In the genomic region with DNA sequence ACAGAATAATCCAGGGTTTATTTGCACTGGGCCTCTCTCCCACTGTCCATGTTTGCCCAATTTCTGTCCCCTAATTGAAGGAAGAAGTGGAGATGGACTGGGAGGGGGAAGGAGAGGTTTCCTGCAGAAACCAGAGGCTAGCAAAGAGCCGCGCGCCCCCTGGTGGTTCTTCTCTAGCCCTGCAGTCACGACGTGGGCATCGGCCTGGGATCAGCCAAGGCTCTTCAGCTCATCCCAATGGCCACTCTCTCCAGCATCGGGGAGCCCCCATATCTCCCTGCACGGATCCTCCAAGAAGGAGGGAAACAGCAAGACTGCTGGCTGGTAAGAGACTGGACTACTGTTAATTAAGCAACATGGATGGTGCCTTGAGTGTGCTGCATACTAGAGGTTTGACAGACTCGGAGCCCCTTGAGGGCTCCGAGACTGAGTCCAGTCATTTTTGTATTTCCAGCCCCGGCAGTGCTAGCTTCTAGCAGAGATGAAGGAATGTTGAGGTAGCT, we compare ENCODE assay signal across 9 cellular contexts. TPM values are rescaled to one million over a fixed set of nuclear protein-coding genes. Genes with fewer than 3 reads are reported as not detected.
DNase-seq lines count a peak whose midpoint lies in the region; ATAC-seq, FAIRE-seq and TF ChIP-seq lines count a peak whose summit lies in the region.
"Had no signal": no experiment of that assay in that cellular context is flagged by ENCODE, and none has a peak within 500 bp of the region (broad histone marks: within the 10 kb centered on the region; RNA-seq: fewer than 3 reads in every experiment).

No MANE protein-coding gene starts in this region.

- H3K79me2 ChIP-seq in HepG2 (ENCODE audit: insufficient read depth, low read length), result no peaks in the 10 kb centered on the region

- no peaks in the 10 kb centered on the region for H4K20me1 ChIP-seq in HepG2 (ENCODE audit: insufficient read depth, low read length)

- H3K27ac Mint-ChIP-seq in activated CD4-positive, alpha-beta T cell treated with anti-CD3 and anti-CD28 coated beads, Interleukin-2, amount 10 ng/mL, durations not matched to agents 24 days and 14 days, result no peak overlapping the region

- TF ChIP-seq EP300 in HepG2 (IDR thresholded peaks at IDR 0.05; ENCODE audit: low read depth in 2 of 2, low read length in 2 of 2), result no peak
- TF ChIP-seq EP300 in HepG2 (CRISPR knock-in tag; IDR thresholded peaks at IDR 0.05; ENCODE audit: borderline replicate concordance), result no peak

- in situ Hi-C loops in HepG2 (cut with HindIII; ENCODE audit: extremely low pct_ligation_motif_present, low pct_unique_long_range_greater_than_20kb), result loop anchor here (5.0 kb wide), 3 partner anchors 40 to 230 kb away; no protein-coding TSS in a partner anchor

- peak; percentile 47 for FAIRE-seq in HepG2 (lab: Jason Lieb, UNC)

- intact Hi-C loops in activated CD4-positive, alpha-beta T cell treated with anti-CD3 and anti-CD28 coated beads, Interleukin-2, amount 10 ng/mL, durations not matched to agents 24 days and 14 days (cut with micrococcal nuclease), result loop anchor here (1.0 kb wide), 2 partner anchors 149 to 230 kb away; no protein-coding TSS in a partner anchor
- intact Hi-C loops in HepG2 (cut with micrococcal nuclease; ENCODE audit: unreplicated experiment), result loop anchor here (1.0 to 5.0 kb wide), 3 partner anchors 40 to 225 kb away; a partner anchor contains a TSS

- no peak for TF ChIP-seq POLR2A in HepG2 (IDR thresholded peaks at IDR 0.05; ENCODE audit: insufficient read depth in 1 of 2, low read depth in 2 of 2, low read length in 2 of 2)

- H3K4me1 Mint-ChIP-seq in activated CD4-positive, alpha-beta T cell treated with anti-CD3 and anti-CD28 coated beads, Interleukin-2, amount 10 ng/mL, durations not matched to agents 24 days and 14 days, result peaks cover 24% of the 10 kb centered on the region

- no peak overlapping the region for H3K27ac ChIP-seq in HepG2 (ENCODE audit: extremely low read length, insufficient read depth, low read length)
- H3K27ac ChIP-seq: SK-N-MC had no signal

- peaks cover 10% of the 10 kb centered on the region; the same call in 1 of the 2 replicates for H3K4me1 ChIP-seq in HepG2 (ENCODE audit: insufficient read depth, low read length)

- no TSS peak for BruUV-seq in HepG2 (replicated peaks; lab: Mats Ljungman, UMichigan)

- H3K36me3 Mint-ChIP-seq in activated CD4-positive, alpha-beta T cell treated with anti-CD3 and anti-CD28 coated beads, Interleukin-2, amount 10 ng/mL, durations not matched to agents 24 days and 14 days (ENCODE audit: low read depth), result no peaks in the 10 kb centered on the region

- H3K27me3 Mint-ChIP-seq in activated CD4-positive, alpha-beta T cell treated with anti-CD3 and anti-CD28 coated beads, Interleukin-2, amount 10 ng/mL, durations not matched to agents 24 days and 14 days, result peaks cover 8% of the 10 kb centered on the region

- TF ChIP-seq CTCF in choroid plexus epithelial cell (conservative IDR thresholded peaks at IDR 0.05; ENCODE audit: low read depth, low read length) (peak; percentile 95), HepG2 (CRISPR knock-in tag; IDR thresholded peaks at IDR 0.05) (peak; percentile 95)

- CTCF ChIA-PET in HepG2 (lab: Yijun Ruan, JAX; ENCODE audit: low intra/inter-chr PET ratio, low total read pairs), result interaction anchor here (0.9 to 3.5 kb wide), 5 partner anchors 13 to 230 kb away, joined by 3 to 37 read pairs (median 5); a partner anchor contains a TSS

- POLR2A ChIA-PET in HepG2 (lab: Yijun Ruan, JAX), result no interaction called here

- DNase-seq in DMS153 treated with DMSO at 0.1 percent for 48 hours (lab: John Stamatoyannopoulos, UW; ENCODE audit: unreplicated experiment) (peak; percentile 65), NCI-H526 treated with DMSO at 0.1 percent for 48 hours (lab: John Stamatoyannopoulos, UW) (peak; percentile 35), choroid plexus epithelial cell (ENCODE audit: low read depth) (peak; percentile 86), HepG2 (ENCODE audit: low spot score) (peak; percentile 46)
- DNase-seq in activated CD4-positive, alpha-beta T cell treated with anti-CD3 and anti-CD28 coated beads, Interleukin-2, amount 10 ng/mL, durations not matched to agents 24 days and 14 days, result peak; percentile 92
- peak; percentile 78 for DNase-seq in stimulated activated CD4-positive, alpha-beta T cell treated with anti-CD3 and anti-CD28 coated beads, Interleukin-4, amount 100 ng/mL, for 1 hour

- H3K4me3 ChIP-seq in choroid plexus epithelial cell (ENCODE audit: low read depth, low read length), result no peak overlapping the region
- no peak overlapping the region for H3K4me3 ChIP-seq in HepG2 (replicated peaks in 1 of 3; ENCODE audit: insufficient read depth in 1 of 3, low read depth in 2 of 3, low read length in 3 of 3)
- H3K4me3 ChIP-seq: SK-N-MC had no signal

- no peak overlapping the region for H2AFZ ChIP-seq in HepG2 (ENCODE audit: low read length)

- ATAC-seq in HG03175 (IDR thresholded peaks at IDR 0.05; ENCODE audit: unreplicated experiment), result peak; percentile 63
- ATAC-seq in HepG2, result peak; percentile 85
- ATAC-seq in HG03159 (IDR thresholded peaks at IDR 0.05; ENCODE audit: unreplicated experiment), result no peak

- no peaks in the 10 kb centered on the region for H3K9me3 Mint-ChIP-seq in activated CD4-positive, alpha-beta T cell treated with anti-CD3 and anti-CD28 coated beads, Interleukin-2, amount 10 ng/mL, durations not matched to agents 24 days and 14 days

- no peak overlapping the region for H3K4me2 ChIP-seq in HepG2 (ENCODE audit: low read depth, low read length)

- H3K4me3 Mint-ChIP-seq in activated CD4-positive, alpha-beta T cell treated with anti-CD3 and anti-CD28 coated beads, Interleukin-2, amount 10 ng/mL, durations not matched to agents 24 days and 14 days, result peak overlapping the region; percentile 24

- peak; percentile 94 for TF ChIP-seq RAD21 in HepG2 (CRISPR knock-in tag; IDR thresholded peaks at IDR 0.05)

- H3K9ac ChIP-seq in HepG2 (ENCODE audit: insufficient read depth, low read depth, low read length), result no peak overlapping the region

- H3K9me3 ChIP-seq in HepG2 (ENCODE audit: low read length), result no peaks in the 10 kb centered on the region

- 19% methylated on average over 11 of the region's 11 CpGs for WGBS in HepG2 (ENCODE audit: low lambda C conversion rate)

- no peaks in the 10 kb centered on the region for H3K36me3 ChIP-seq in HepG2 (replicated peaks in 1 of 2; ENCODE audit: control insufficient read depth in 1 of 2, insufficient read depth in 2 of 2, low read length in 2 of 2)

- H3K27me3 ChIP-seq in HepG2 (ENCODE audit: control insufficient read depth in 1 of 2, insufficient read depth in 2 of 2, low read length in 2 of 2), result no peaks in the 10 kb centered on the region; a peak in 1 of 5 replicates

RNA-seq across cellular contexts. Expression of a gene that starts 18.7 kb away (rescaled TPM):
- total RNA-seq in activated CD4-positive, alpha-beta T cell treated with anti-CD3 and anti-CD28 coated beads, Interleukin-2, amount 10 ng/mL, durations not matched to agents 24 days and 14 days, result 11.0 TPM in 2 replicates
- 6.5 and 8.1 TPM in 2 replicates for total RNA-seq in HepG2 (2016; rRNA removed; fragmentation: Illumina TruSeq; extraction: Trizol)
- total RNA-seq in HepG2 (2016; cell fraction: cytosol; rRNA removed; fragmentation: Illumina TruSeq; extraction: Trizol; ENCODE audit: low read depth), result 0.79 and 0.91 TPM in 2 replicates
- 6.5 and 7.2 TPM in 2 replicates for total RNA-seq in HepG2 (2016; cell fraction: insoluble cytoplasmic fraction; rRNA removed; fragmentation: Illumina TruSeq; extraction: Trizol)
- 3.6 and 4.0 TPM in 2 replicates for total RNA-seq in HepG2 (2016; cell fraction: membrane; rRNA removed; fragmentation: Illumina TruSeq; extraction: Trizol)
- 5.7 and 6.7 TPM in 2 replicates for total RNA-seq in HepG2 (2016; cell fraction: nucleus; rRNA removed; fragmentation: Illumina TruSeq; extraction: Trizol)
- 6.4 and 6.9 TPM in 2 replicates for polyA plus RNA-seq in HepG2 (2011; rRNA removed)
- 4.9 and 5.8 TPM in 2 replicates for polyA plus RNA-seq in HepG2 (2011; cell fraction: cytosol; rRNA removed)
- 7.9 and 8.5 TPM in 2 replicates for polyA plus RNA-seq in HepG2 (2011; cell fraction: nucleus; rRNA removed)
- 4.4 and 4.7 TPM in 2 replicates for polyA plus RNA-seq in HepG2 (2012)
- 0.19 and 0.26 TPM in 2 replicates for polyA plus RNA-seq in HepG2 (2016; cell fraction: cytosol; fragmentation: Illumina TruSeq; extraction: Trizol; ENCODE audit: low read depth)
- polyA plus RNA-seq in HepG2 (2016; cell fraction: insoluble cytoplasmic fraction; fragmentation: Illumina TruSeq; extraction: Trizol; ENCODE audit: low read depth), result 4.5 and 5.7 TPM in 2 replicates
- 1.3 and 1.5 TPM in 2 replicates for polyA plus RNA-seq in HepG2 (2016; cell fraction: membrane; fragmentation: Illumina TruSeq; extraction: Trizol; ENCODE audit: low read depth)
- polyA plus RNA-seq in HepG2 (2016; cell fraction: nucleus; fragmentation: Illumina TruSeq; extraction: Trizol; ENCODE audit: insufficient read depth, low read depth), result 7.1 and 8.3 TPM in 2 replicates
- polyA minus RNA-seq in HepG2 (2011; rRNA and poly(A)+ RNA removed; ENCODE audit: low replicate concordance), result 10.0 and 11.4 TPM in 2 replicates
- 6.2 and 6.7 TPM in 2 replicates for polyA minus RNA-seq in HepG2 (2011; cell fraction: cytosol; rRNA and poly(A)+ RNA removed)
- 8.6 and 10.3 TPM in 2 replicates for polyA minus RNA-seq in HepG2 (2011; cell fraction: nucleus; rRNA and poly(A)+ RNA removed)

RNA-seq across cellular contexts. Expression of a gene that starts 28.7 kb away (rescaled TPM):
- 0.57 TPM in 1 of 2 replicates, not detected in the other for total RNA-seq in activated CD4-positive, alpha-beta T cell treated with anti-CD3 and anti-CD28 coated beads, Interleukin-2, amount 10 ng/mL, durations not matched to agents 24 days and 14 days
- 0.15 TPM in 1 of 2 replicates, not detected in the other for total RNA-seq in HepG2 (2016; rRNA removed; fragmentation: Illumina TruSeq; extraction: Trizol)
- total RNA-seq in HepG2 (2016; cell fraction: cytosol; rRNA removed; fragmentation: Illumina TruSeq; extraction: Trizol; ENCODE audit: low read depth), result not detected in 2 replicates
- 0.19 TPM in 1 of 2 replicates, not detected in the other for total RNA-seq in HepG2 (2016; cell fraction: insoluble cytoplasmic fraction; rRNA removed; fragmentation: Illumina TruSeq; extraction: Trizol)
- not detected in 2 replicates for total RNA-seq in HepG2 (2016; cell fraction: membrane; rRNA removed; fragmentation: Illumina TruSeq; extraction: Trizol)
- total RNA-seq in HepG2 (2016; cell fraction: nucleus; rRNA removed; fragmentation: Illumina TruSeq; extraction: Trizol), result not detected in 2 replicates
- polyA plus RNA-seq in HepG2 (2011; rRNA removed), result 0.13 and 0.25 TPM in 2 replicates
- polyA plus RNA-seq in HepG2 (2011; cell fraction: cytosol; rRNA removed), result 0.14 TPM in 1 of 2 replicates, not detected in the other
- 0.59 and 0.64 TPM in 2 replicates for polyA plus RNA-seq in HepG2 (2011; cell fraction: nucleus; rRNA removed)
- 0.21 TPM in 1 of 2 replicates, not detected in the other for polyA plus RNA-seq in HepG2 (2012)
- polyA plus RNA-seq in HepG2 (2016; cell fraction: cytosol; fragmentation: Illumina TruSeq; extraction: Trizol; ENCODE audit: low read depth), result not detected in 2 replicates
- polyA plus RNA-seq in HepG2 (2016; cell fraction: insoluble cytoplasmic fraction; fragmentation: Illumina TruSeq; extraction: Trizol; ENCODE audit: low read depth), result 0.43 TPM in 1 of 2 replicates, not detected in the other
- not detected in 2 replicates for polyA plus RNA-seq in HepG2 (2016; cell fraction: membrane; fragmentation: Illumina TruSeq; extraction: Trizol; ENCODE audit: low read depth)
- 1.00 TPM in 1 of 2 replicates, not detected in the other for polyA plus RNA-seq in HepG2 (2016; cell fraction: nucleus; fragmentation: Illumina TruSeq; extraction: Trizol; ENCODE audit: insufficient read depth, low read depth)
- polyA minus RNA-seq in HepG2 (2011; rRNA and poly(A)+ RNA removed; ENCODE audit: low replicate concordance), result not detected in 2 replicates
- polyA minus RNA-seq in HepG2 (2011; cell fraction: cytosol; rRNA and poly(A)+ RNA removed), result not detected in 2 replicates
- polyA minus RNA-seq in HepG2 (2011; cell fraction: nucleus; rRNA and poly(A)+ RNA removed), result not detected in 2 replicates

RNA-seq across cellular contexts. Expression of a gene that starts 30.2 kb away (rescaled TPM):
- 0.38 and 0.42 TPM in 2 replicates for total RNA-seq in activated CD4-positive, alpha-beta T cell treated with anti-CD3 and anti-CD28 coated beads, Interleukin-2, amount 10 ng/mL, durations not matched to agents 24 days and 14 days
- total RNA-seq in HepG2 (2016; rRNA removed; fragmentation: Illumina TruSeq; extraction: Trizol), result 0.07 and 0.13 TPM in 2 replicates
- total RNA-seq in HepG2 (2016; cell fraction: cytosol; rRNA removed; fragmentation: Illumina TruSeq; extraction: Trizol; ENCODE audit: low read depth), result not detected in 2 replicates
- 0.09 and 0.22 TPM in 2 replicates for total RNA-seq in HepG2 (2016; cell fraction: insoluble cytoplasmic fraction; rRNA removed; fragmentation: Illumina TruSeq; extraction: Trizol)
- total RNA-seq in HepG2 (2016; cell fraction: membrane; rRNA removed; fragmentation: Illumina TruSeq; extraction: Trizol), result 0.07 and 0.09 TPM in 2 replicates
- 0.34 TPM in 1 of 2 replicates, not detected in the other for total RNA-seq in HepG2 (2016; cell fraction: nucleus; rRNA removed; fragmentation: Illumina TruSeq; extraction: Trizol)
- polyA plus RNA-seq in HepG2 (2011; rRNA removed), result 0.05 TPM in 2 replicates
- 0.04 and 0.05 TPM in 2 replicates for polyA plus RNA-seq in HepG2 (2011; cell fraction: cytosol; rRNA removed)
- 0.23 and 0.26 TPM in 2 replicates for polyA plus RNA-seq in HepG2 (2011; cell fraction: nucleus; rRNA removed)
- polyA plus RNA-seq in HepG2 (2012), result 0.09 and 0.50 TPM in 2 replicates
- 0.09 TPM in 1 of 2 replicates, not detected in the other for polyA plus RNA-seq in HepG2 (2016; cell fraction: cytosol; fragmentation: Illumina TruSeq; extraction: Trizol; ENCODE audit: low read depth)
- polyA plus RNA-seq in HepG2 (2016; cell fraction: insoluble cytoplasmic fraction; fragmentation: Illumina TruSeq; extraction: Trizol; ENCODE audit: low read depth), result 0.19 TPM in 1 of 2 replicates, not detected in the other
- 0.08 and 0.13 TPM in 2 replicates for polyA plus RNA-seq in HepG2 (2016; cell fraction: membrane; fragmentation: Illumina TruSeq; extraction: Trizol; ENCODE audit: low read depth)
- polyA plus RNA-seq in HepG2 (2016; cell fraction: nucleus; fragmentation: Illumina TruSeq; extraction: Trizol; ENCODE audit: insufficient read depth, low read depth), result 0.25 and 0.44 TPM in 2 replicates
- 0.18 TPM in 1 of 2 replicates, not detected in the other for polyA minus RNA-seq in HepG2 (2011; rRNA and poly(A)+ RNA removed; ENCODE audit: low replicate concordance)
- not detected in 2 replicates for polyA minus RNA-seq in HepG2 (2011; cell fraction: cytosol; rRNA and poly(A)+ RNA removed)
- polyA minus RNA-seq in HepG2 (2011; cell fraction: nucleus; rRNA and poly(A)+ RNA removed), result 0.13 and 0.37 TPM in 2 replicates

RNA-seq across cellular contexts. Expression of a gene that starts 53.4 kb away (rescaled TPM):
- total RNA-seq in activated CD4-positive, alpha-beta T cell treated with anti-CD3 and anti-CD28 coated beads, Interleukin-2, amount 10 ng/mL, durations not matched to agents 24 days and 14 days, result not detected in 2 replicates
- not detected in 2 replicates for total RNA-seq in HepG2 (2016; rRNA removed; fragmentation: Illumina TruSeq; extraction: Trizol)
- not detected in 2 replicates for total RNA-seq in HepG2 (2016; cell fraction: cytosol; rRNA removed; fragmentation: Illumina TruSeq; extraction: Trizol; ENCODE audit: low read depth)
- not detected in 2 replicates for total RNA-seq in HepG2 (2016; cell fraction: insoluble cytoplasmic fraction; rRNA removed; fragmentation: Illumina TruSeq; extraction: Trizol)
- not detected in 2 replicates for total RNA-seq in HepG2 (2016; cell fraction: membrane; rRNA removed; fragmentation: Illumina TruSeq; extraction: Trizol)
- not detected in 2 replicates for total RNA-seq in HepG2 (2016; cell fraction: nucleus; rRNA removed; fragmentation: Illumina TruSeq; extraction: Trizol)
- 0.04 TPM in 1 of 2 replicates, not detected in the other for polyA plus RNA-seq in HepG2 (2011; rRNA removed)
- polyA plus RNA-seq in HepG2 (2011; cell fraction: cytosol; rRNA removed), result not detected in 2 replicates
- polyA plus RNA-seq in HepG2 (2011; cell fraction: nucleus; rRNA removed), result 0.08 TPM in 1 of 2 replicates, not detected in the other
- not detected in 2 replicates for polyA plus RNA-seq in HepG2 (2012)
- not detected in 2 replicates for polyA plus RNA-seq in HepG2 (2016; cell fraction: cytosol; fragmentation: Illumina TruSeq; extraction: Trizol; ENCODE audit: low read depth)
- polyA plus RNA-seq in HepG2 (2016; cell fraction: insoluble cytoplasmic fraction; fragmentation: Illumina TruSeq; extraction: Trizol; ENCODE audit: low read depth), result not detected in 2 replicates
- not detected in 2 replicates for polyA plus RNA-seq in HepG2 (2016; cell fraction: membrane; fragmentation: Illumina TruSeq; extraction: Trizol; ENCODE audit: low read depth)
- not detected in 2 replicates for polyA plus RNA-seq in HepG2 (2016; cell fraction: nucleus; fragmentation: Illumina TruSeq; extraction: Trizol; ENCODE audit: insufficient read depth, low read depth)
- polyA minus RNA-seq in HepG2 (2011; rRNA and poly(A)+ RNA removed; ENCODE audit: low replicate concordance), result not detected in 2 replicates
- not detected in 2 replicates for polyA minus RNA-seq in HepG2 (2011; cell fraction: cytosol; rRNA and poly(A)+ RNA removed)
- not detected in 2 replicates for polyA minus RNA-seq in HepG2 (2011; cell fraction: nucleus; rRNA and poly(A)+ RNA removed)

Comparison
In these comparisons a context has a peak if more than half of its experiments do, and no peak if none do; other contexts are left out.
1. DNase-seq: peak in every context shown above with its lines; median percentile 92 in activated CD4-positive, alpha-beta T cell treated with anti-CD3 and anti-CD28 coated beads, Interleukin-2, amount 10 ng/mL, durations not matched to agents 24 days and 14 days; 86 in choroid plexus epithelial cell; 78 in stimulated activated CD4-positive, alpha-beta T cell treated with anti-CD3 and anti-CD28 coated beads, Interleukin-4, amount 100 ng/mL, for 1 hour; 65 in DMS153 treated with DMSO at 0.1 percent for 48 hours; 46 in HepG2; 35 in NCI-H526 treated with DMSO at 0.1 percent for 48 hours.